Comparison of ENCODE assay signal across 24 cellular contexts in genomic region chr5:137289856-137290255, GRCh38.
"Had no signal": no experiment of that assay in that cellular context is flagged by ENCODE, and none has a peak within 500 bp of the region (broad histone marks: within the 10 kb centered on the region; RNA-seq: fewer than 3 reads in every experiment).

No MANE protein-coding gene starts in this region.

- H3K27me3 ChIP-seq: gastrocnemius medialis, heart right ventricle, left lung had no signal

- H3K4me3 Mint-ChIP-seq: dendritic cell treated with granulocyte-macrophage colony-stimulating factor and Interleukin-4, amounts not matched to agents 40 ng/mL and 50 ng/mL, for 4 days; effector memory CD8-positive, alpha-beta T cell; endodermal cell; mesothelial cell of epicardium; naive B cell had no signal

- H3K4me3 ChIP-seq: colonic mucosa, esophagus squamous epithelium, gastrocnemius medialis, heart right ventricle, left lung, lower lobe of right lung, mucosa of descending colon had no signal

- H3K9me3 ChIP-seq: colonic mucosa, esophagus squamous epithelium, gastrocnemius medialis, left lung, lower lobe of right lung, mucosa of descending colon had no signal

- DNase-seq: colonic mucosa; cortex of kidney; effector CD8-positive, alpha-beta T cell; effector memory CD8-positive, alpha-beta T cell; endodermal cell; erythroblast; esophagus squamous epithelium; foreskin fibroblast; foreskin melanocyte; gastrocnemius medialis; glutamatergic neuron; heart right ventricle; hippocampal formation; left cardiac atrium; left lung; left ventricle myocardium superior; lower lobe of right lung; mesenchymal stem cell; mucosa of descending colon; naive B cell had no signal

- H3K36me3 Mint-ChIP-seq: mesothelial cell of epicardium, naive B cell had no signal

- H3K27ac ChIP-seq: colonic mucosa, epithelial cell of prostate, esophagus squamous epithelium, gastrocnemius medialis, heart right ventricle, left lung, lower lobe of right lung had no signal

- H3K4me1 Mint-ChIP-seq: mesothelial cell of epicardium, naive B cell had no signal

- ATAC-seq: effector memory CD8-positive, alpha-beta T cell; esophagus mucosa; heart right ventricle; left cardiac atrium; left lung; left ventricle myocardium superior; lower lobe of right lung; mucosa of descending colon had no signal

- H3K27ac Mint-ChIP-seq: dendritic cell treated with granulocyte-macrophage colony-stimulating factor and Interleukin-4, amounts not matched to agents 40 ng/mL and 50 ng/mL, for 4 days; effector memory CD8-positive, alpha-beta T cell; endodermal cell; mesothelial cell of epicardium; naive B cell had no signal

- H3K9me3 Mint-ChIP-seq: dendritic cell treated with granulocyte-macrophage colony-stimulating factor and Interleukin-4, amounts not matched to agents 40 ng/mL and 50 ng/mL, for 4 days; endodermal cell; mesothelial cell of epicardium had no signal
